Comparison of ENCODE assay signal across 8 cellular contexts in the genomic region with DNA sequence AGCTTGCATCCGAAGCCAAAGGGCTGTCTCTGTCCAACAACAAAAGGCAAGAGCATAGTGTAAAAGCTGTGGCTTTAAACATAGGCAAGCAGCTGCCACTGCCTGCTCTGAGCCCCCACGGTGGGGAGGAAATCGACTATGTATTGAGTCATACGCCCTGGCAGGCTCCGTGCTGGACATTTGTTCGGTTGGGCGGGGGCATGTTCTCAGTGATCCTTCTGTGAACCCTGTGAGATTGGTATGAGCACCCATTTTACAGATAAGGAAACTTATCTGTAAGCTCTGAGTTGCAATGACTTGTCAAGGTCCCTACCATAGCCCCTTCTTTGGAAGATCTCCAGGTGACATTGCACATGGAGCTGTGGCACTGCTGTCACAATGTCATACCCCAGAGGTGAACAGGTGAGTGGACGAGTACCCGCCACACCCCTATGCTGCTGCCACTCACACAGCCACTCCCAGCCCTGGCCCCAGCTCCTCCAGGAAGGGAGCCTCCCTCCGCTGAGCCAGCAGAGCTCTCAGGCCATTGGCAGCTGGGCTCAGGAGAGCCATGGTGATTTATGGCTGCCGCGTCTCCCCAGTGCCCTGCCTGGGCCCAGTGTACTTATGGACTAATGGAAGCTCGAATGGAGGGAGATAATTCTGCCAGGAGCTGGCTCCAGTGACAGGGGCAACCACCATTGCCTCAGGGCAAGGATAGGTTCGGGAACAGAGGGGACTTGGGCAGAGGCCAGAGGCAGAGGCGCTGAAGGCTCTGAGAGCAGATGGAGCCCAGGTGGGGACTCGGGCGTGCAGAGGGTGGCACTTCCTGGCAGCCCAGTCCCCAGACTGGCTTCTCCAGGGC. TPM values are rescaled to one million over a fixed set of nuclear protein-coding genes. Genes with fewer than 3 reads are reported as not detected.
A peak's percentile ranks its signal among the peaks of the same experiment; 100 is the strongest.
DNase-seq lines count a peak whose midpoint lies in the region; ATAC-seq and TF ChIP-seq lines count a peak whose summit lies in the region.

No MANE protein-coding gene starts in this region.

- TF ChIP-seq CTCF in esophagus squamous epithelium (IDR thresholded peaks at IDR 0.05) (no peak), psoas muscle (IDR thresholded peaks at IDR 0.05) (no peak)

- H3K27me3 ChIP-seq in esophagus squamous epithelium (no peaks in the 10 kb centered on the region), psoas muscle (ENCODE audit: insufficient read depth in 3 of 3, low read length in 2 of 3) (no peaks in the 10 kb centered on the region), HAP-1 (ENCODE audit: low read depth) (no peaks in the 10 kb centered on the region)

- H3K4me1 ChIP-seq in esophagus squamous epithelium: peaks cover 34 to 100% (median 48%) of the 10 kb centered on the region in 3 donors
- peaks cover 26% of the 10 kb centered on the region for H3K4me1 ChIP-seq in psoas muscle
- H3K4me1 ChIP-seq in HAP-1: peaks cover 16% of the 10 kb centered on the region

- H3K4me3 ChIP-seq in esophagus squamous epithelium (no peak overlapping the region), psoas muscle (no peak overlapping the region), HAP-1 (no peak overlapping the region)

- peak; percentile 84 for DNase-seq in GM03348 (ENCODE audit: low spot score)
- DNase-seq in NCI-H510A (lab: John Stamatoyannopoulos, UW): peak; percentile 79
- no peak for DNase-seq in esophagus squamous epithelium (lab: John Stamatoyannopoulos, UW)
- DNase-seq in psoas muscle: peak; percentile 63 to 73
- DNase-seq in HAP-1 (ENCODE audit: low spot score in 2 of 2): no peak

- no peaks in the 10 kb centered on the region for H3K36me3 ChIP-seq in esophagus squamous epithelium
- H3K36me3 ChIP-seq in psoas muscle (ENCODE audit: insufficient read depth in 1 of 2, low read depth in 1 of 2): no peaks in the 10 kb centered on the region
- H3K36me3 ChIP-seq in HAP-1 (replicated peaks): no peaks in the 10 kb centered on the region

- TF ChIP-seq POLR2A in esophagus squamous epithelium (IDR thresholded peaks at IDR 0.05): peak in 1 of 4 donors; percentile 35

- H3K9me3 ChIP-seq in esophagus squamous epithelium: no peaks in the 10 kb centered on the region
- H3K9me3 ChIP-seq in psoas muscle: no peaks in the 10 kb centered on the region
- no peaks in the 10 kb centered on the region for H3K9me3 ChIP-seq in HAP-1

- in situ Hi-C loops in HAP-1 (cut with MboI; ENCODE audit: low sequenced_read_pairs): no loop called here

- intact Hi-C loops in esophagus squamous epithelium (cut with DNase I) (no loop called here), psoas muscle (cut with DNase I) (no loop called here)

- 31 to 48% methylated on average over 11 to 13 of the region's 17 CpGs for WGBS in esophagus squamous epithelium, 2 donors
- 33 to 38% (median 37%) methylated on average over 17 of the region's 17 CpGs for WGBS in psoas muscle, 3 donors

- peak; percentile 60 to 81 (median 69) for ATAC-seq in psoas muscle
- no peak for ATAC-seq in GM21529 (IDR thresholded peaks at IDR 0.05; ENCODE audit: unreplicated experiment)
- no peak for ATAC-seq in GM18858 (IDR thresholded peaks at IDR 0.05; ENCODE audit: unreplicated experiment)
- ATAC-seq in HG03457 (IDR thresholded peaks at IDR 0.05; ENCODE audit: unreplicated experiment): no peak

- peak overlapping the region; percentile 71 to 87 (median 81) for H3K27ac ChIP-seq in esophagus squamous epithelium
- peak overlapping the region; percentile 23 for H3K27ac ChIP-seq in psoas muscle

RNA-seq across cellular contexts. Expression of gene UNC5B, which starts 43.7 kb away (rescaled TPM):
- 10 to 100 TPM; 18.9 to 48.1 (median 28.4) TPM for total RNA-seq in esophagus squamous epithelium
- 1 to 10 TPM; 1.1 to 5.7 (median 2.5) TPM for total RNA-seq in psoas muscle
- 1 to 10 TPM in 2 of 3 donors, under 1 TPM in 1; 0.65 to 1.3 (median 1.1) TPM for polyA plus RNA-seq in psoas muscle

Comparison
In these comparisons a context has a peak if more than half of its experiments do, and no peak if none do; other contexts are left out.
1. DNase-seq: peak in GM03348 (single experiment), NCI-H510A (single experiment) and psoas muscle (2 of 2); none in esophagus squamous epithelium (single experiment) and HAP-1 (0 of 2).
2. ATAC-seq: peak in psoas muscle (4 of 4); none in GM21529 (single experiment), GM18858 (single experiment) and HG03457 (single experiment).